Comparison of ENCODE assay signal across 7 cellular contexts in genomic region chr11:45180888-45181594, GRCh38. TPM values are rescaled to one million over a fixed set of nuclear protein-coding genes. Genes with fewer than 3 reads are reported as not detected.
DNase-seq lines count a peak whose midpoint lies in the region; TF ChIP-seq lines count a peak whose summit lies in the region.

No MANE protein-coding gene starts in this region.

- H3K27me3 ChIP-seq in H7 (ENCODE audit: control insufficient read depth, insufficient read depth, low read length) = peaks cover 5% of the 10 kb centered on the region
- no peaks in the 10 kb centered on the region for H3K27me3 ChIP-seq in Peyer's patch
- H3K27me3 ChIP-seq in ascending aorta = no peaks in the 10 kb centered on the region
- no peaks in the 10 kb centered on the region for H3K27me3 ChIP-seq in skeletal muscle tissue (ENCODE audit: control insufficient read depth in 3 of 3, insufficient read depth in 3 of 3, low read length in 3 of 3)

- intact Hi-C loops in ascending aorta (cut with DNase I) = loop anchor here (1.0 to 2.0 kb wide), 4 partner anchors 17 to 152 kb away; partner anchors contain the start of gene PRDM11

- TF ChIP-seq POLR2A in Peyer's patch (IDR thresholded peaks at IDR 0.05) = peak in 1 of 2 donors; percentile 43

- H3K36me3 ChIP-seq in H7 (replicated peaks; ENCODE audit: control insufficient read depth, insufficient read depth, low read length) (no peaks in the 10 kb centered on the region; the same call in 1 of the 2 replicates), Peyer's patch (no peaks in the 10 kb centered on the region), ascending aorta (peaks cover 4 to 26% of the 10 kb centered on the region in 2 donors), skeletal muscle tissue (ENCODE audit: control insufficient read depth in 3 of 3, insufficient read depth in 3 of 3, low read length in 3 of 3) (peaks cover 0 to 16% (median 16%) of the 10 kb centered on the region in 3 donors)

- TF ChIP-seq CTCF in Peyer's patch (IDR thresholded peaks at IDR 0.05) = no peak
- peak in 1 of 3 experiments; percentile 5 for TF ChIP-seq CTCF in ascending aorta (IDR thresholded peaks at IDR 0.05)

- no peaks in the 10 kb centered on the region for H3K9me3 ChIP-seq in Peyer's patch
- no peaks in the 10 kb centered on the region for H3K9me3 ChIP-seq in ascending aorta
- no peaks in the 10 kb centered on the region for H3K9me3 ChIP-seq in skeletal muscle tissue (ENCODE audit: control insufficient read depth in 3 of 3, low read length in 3 of 3)

- peak overlapping the region; percentile 33 to 79 (median 77) for H3K9ac ChIP-seq in skeletal muscle tissue (ENCODE audit: low read depth in 1 of 3, low read length in 3 of 3)

- peak overlapping the region; percentile 52 for H3K4me3 ChIP-seq in H7 (ENCODE audit: insufficient read depth, low read depth, low read length)
- peak overlapping the region; percentile 48 to 88 (median 63) for H3K4me3 ChIP-seq in Peyer's patch
- H3K4me3 ChIP-seq in ascending aorta = peak overlapping the region; percentile 60 to 81
- H3K4me3 ChIP-seq in iPS-11a (ENCODE audit: low read depth, low read length) = peak overlapping the region; percentile 40
- peak overlapping the region; percentile 30 to 66 (median 59) for H3K4me3 ChIP-seq in skeletal muscle tissue (ENCODE audit: low read length in 3 of 3)

- H3K4me1 ChIP-seq in Peyer's patch = peaks cover 0 to 13% (median 8%) of the 10 kb centered on the region in 4 donors
- peaks cover 22 to 30% of the 10 kb centered on the region in 2 donors for H3K4me1 ChIP-seq in ascending aorta
- peaks cover 14 to 18% (median 17%) of the 10 kb centered on the region in 3 donors for H3K4me1 ChIP-seq in skeletal muscle tissue (ENCODE audit: control insufficient read depth in 3 of 3, insufficient read depth in 3 of 3, low read length in 3 of 3)

- H3K27ac ChIP-seq in Peyer's patch = peak overlapping the region; percentile 62 to 93 (median 80)
- peak overlapping the region; percentile 95 to 97 for H3K27ac ChIP-seq in ascending aorta
- H3K27ac ChIP-seq in skeletal muscle tissue (ENCODE audit: low read depth, low read length) = peak overlapping the region; percentile 70

- DNase-seq in H7 (no peak), Peyer's patch (peak in 2 of 3 donors; percentile 78 to 83), ascending aorta (ENCODE audit: low spot score in 2 of 2) (peak in 1 of 2 donors; percentile 89), DMS153 (lab: John Stamatoyannopoulos, UW) (no peak)
- DNase-seq in effector CD8-positive, alpha-beta T cell (lab: John Stamatoyannopoulos, UW) = no peak

RNA-seq across cellular contexts. Expression of gene PRDM11, which starts 34.6 kb away (rescaled TPM):
- 2.0 and 2.6 TPM in 2 replicates for total RNA-seq in H7 (2014; rRNA removed; shearing (Covaris generic))
- 10 to 100 TPM in 1 of 4 donors, 1 to 10 TPM in 3; 4.4 to 10.7 (median 7.0) TPM for total RNA-seq in Peyer's patch
- 36.5 TPM for total RNA-seq in ascending aorta
- total RNA-seq in skeletal muscle tissue = 9.4 TPM

Comparison
In these comparisons a context has a peak if more than half of its experiments do, and no peak if none do; other contexts are left out.
1. DNase-seq: peak in Peyer's patch (2 of 3); none in H7 (single experiment), DMS153 (single experiment) and effector CD8-positive, alpha-beta T cell (single experiment).
2. Peak in every context shown above with its lines, with median percentiles within 50 percentile points of each other: H3K4me3 ChIP-seq and H3K27ac ChIP-seq.